ENCODE assay signal across 10 cellular contexts in genomic region chr6:35392773-35393672, GRCh38. TPM values are rescaled to one million over a fixed set of nuclear protein-coding genes. Genes with fewer than 3 reads are reported as not detected.
DNase-seq lines count a peak whose midpoint lies in the region; ATAC-seq and TF ChIP-seq lines count a peak whose summit lies in the region.
"Had no signal": no experiment of that assay in that cellular context is flagged by ENCODE, and none has a peak within 500 bp of the region (broad histone marks: within the 10 kb centered on the region; RNA-seq: fewer than 3 reads in every experiment).

No MANE protein-coding gene starts in this region.

- H3K4me1 ChIP-seq in ACC112 (ENCODE audit: control insufficient read depth, insufficient read depth, low read length, unreplicated experiment) (peaks cover 48% of the 10 kb centered on the region), GM23248 (ENCODE audit: insufficient read depth) (peaks cover 52% of the 10 kb centered on the region), mesenchymal stem cell (ENCODE audit: control insufficient read depth, insufficient read depth, low read depth, low read length) (peaks cover 13% of the 10 kb centered on the region)

- no peaks in the 10 kb centered on the region for H3K9me2 ChIP-seq in GM23248 (ENCODE audit: insufficient read depth)

- peaks cover 46% of the 10 kb centered on the region for H3K4me1 Mint-ChIP-seq in activated naive CD8-positive, alpha-beta T cell treated with anti-CD3 and anti-CD28 coated beads, Interleukin-2, amount 50 U/mL, for 24 hours

- no peak overlapping the region for H2AK5ac ChIP-seq in mesenchymal stem cell (ENCODE audit: low read length, severe bottlenecking)

- ATAC-seq in activated naive CD8-positive, alpha-beta T cell treated with anti-CD3 and anti-CD28 coated beads, Interleukin-2, amount 50 U/mL, for 24 hours: no peak

- no peaks in the 10 kb centered on the region for H3K27me3 Mint-ChIP-seq in activated naive CD8-positive, alpha-beta T cell treated with anti-CD3 and anti-CD28 coated beads, Interleukin-2, amount 50 U/mL, for 24 hours

- no peak overlapping the region for H2BK12ac ChIP-seq in mesenchymal stem cell (ENCODE audit: low read length in 2 of 2)

- peaks cover 33% of the 10 kb centered on the region for H3K79me1 ChIP-seq in mesenchymal stem cell (replicated peaks; ENCODE audit: low read length, poor library complexity, severe bottlenecking)

- no peak overlapping the region for H3K4me3 Mint-ChIP-seq in activated naive CD8-positive, alpha-beta T cell treated with anti-CD3 and anti-CD28 coated beads, Interleukin-2, amount 50 U/mL, for 24 hours

- H2BK15ac ChIP-seq in mesenchymal stem cell (ENCODE audit: low read depth, poor library complexity, severe bottlenecking): no peak overlapping the region

- no peaks in the 10 kb centered on the region for H3K36me3 ChIP-seq in ACC112 (ENCODE audit: insufficient read depth, low read length)
- no peaks in the 10 kb centered on the region for H3K36me3 ChIP-seq in GM23248 (ENCODE audit: low read depth)
- H3K36me3 ChIP-seq in mesenchymal stem cell (ENCODE audit: control insufficient read depth in 1 of 2, insufficient read depth in 2 of 2, low read depth in 1 of 2, low read length in 2 of 2): peaks cover 3 to 9% of the 10 kb centered on the region in 2 experiments

- H4K8ac ChIP-seq in mesenchymal stem cell (ENCODE audit: low read length): no peak overlapping the region

- in situ Hi-C loops in GM23248 (cut with MboI): no loop called here
- in situ Hi-C loops in GM13977 (cut with MboI; ENCODE audit: low pct_unique_long_range_greater_than_20kb, low sequenced_read_pairs, unreplicated experiment): no loop called here

- WGBS in GM23248 (ENCODE audit: low coverage in 1 of 2, low lambda C conversion rate in 2 of 2, missing lambda C conversion rate in 2 of 2), 2 experiments: 95 to 97% methylated on average over 4 to 6 of the region's 6 CpGs
- 92% methylated on average over 5 of the region's 6 CpGs for WGBS in mesenchymal stem cell

- no peaks in the 10 kb centered on the region for H4K20me1 ChIP-seq in GM23248 (ENCODE audit: insufficient read depth)

- no peak overlapping the region for H3K18ac ChIP-seq in mesenchymal stem cell (ENCODE audit: low read depth in 1 of 2, low read length in 2 of 2)

- H3K27me3 ChIP-seq in ACC112 (ENCODE audit: insufficient read depth, low read length): no peaks in the 10 kb centered on the region
- no peaks in the 10 kb centered on the region for H3K27me3 ChIP-seq in GM23248 (replicated peaks; ENCODE audit: insufficient read depth)
- no peaks in the 10 kb centered on the region for H3K27me3 ChIP-seq in mesenchymal stem cell (ENCODE audit: control insufficient read depth in 1 of 2, insufficient read depth in 1 of 2, low read length in 2 of 2)

- no peak overlapping the region for H3K14ac ChIP-seq in mesenchymal stem cell (ENCODE audit: low read length in 2 of 2)

- H3K4me2 ChIP-seq in GM23248 (ENCODE audit: unreplicated experiment) (no peak overlapping the region), mesenchymal stem cell (ENCODE audit: low read length, poor library complexity, severe bottlenecking) (no peak overlapping the region)

- no peak overlapping the region for H3K4ac ChIP-seq in mesenchymal stem cell (ENCODE audit: low read depth in 1 of 2, low read length in 2 of 2)

- H3K9me3 Mint-ChIP-seq in activated naive CD8-positive, alpha-beta T cell treated with anti-CD3 and anti-CD28 coated beads, Interleukin-2, amount 50 U/mL, for 24 hours: no peaks in the 10 kb centered on the region

- TF ChIP-seq CTCF in GM13977 (IDR thresholded peaks at IDR 0.05; ENCODE audit: extremely low read depth, insufficient read depth, missing control alignments): no peak

- H3K23ac ChIP-seq in mesenchymal stem cell (ENCODE audit: low read length in 2 of 2): peak overlapping the region in 1 of 2 experiments; percentile 48

- H2BK120ac ChIP-seq in mesenchymal stem cell (ENCODE audit: low read depth, low read length): no peak overlapping the region

- H3F3A ChIP-seq in GM23248 (ENCODE audit: insufficient read depth): peaks cover 37% of the 10 kb centered on the region

- H4K91ac ChIP-seq in mesenchymal stem cell (ENCODE audit: low read length): no peak overlapping the region

- no peak overlapping the region for H2BK5ac ChIP-seq in mesenchymal stem cell (ENCODE audit: low read depth, low read length, poor library complexity, severe bottlenecking)

- H3K27ac Mint-ChIP-seq in activated naive CD8-positive, alpha-beta T cell treated with anti-CD3 and anti-CD28 coated beads, Interleukin-2, amount 50 U/mL, for 24 hours: peak overlapping the region; percentile 85

- H3K9me3 ChIP-seq in GM23248 (ENCODE audit: low read depth) (no peaks in the 10 kb centered on the region), mesenchymal stem cell (ENCODE audit: control insufficient read depth, low read length) (no peaks in the 10 kb centered on the region)

- H3K9ac ChIP-seq in GM23248: no peak overlapping the region
- peak overlapping the region; percentile 4 for H3K9ac ChIP-seq in mesenchymal stem cell (ENCODE audit: low read length)

- H3K36me3 Mint-ChIP-seq in activated naive CD8-positive, alpha-beta T cell treated with anti-CD3 and anti-CD28 coated beads, Interleukin-2, amount 50 U/mL, for 24 hours (ENCODE audit: low read depth): peaks cover 5% of the 10 kb centered on the region

- H3K27ac ChIP-seq in ACC112 (ENCODE audit: low read depth, low read length): peak overlapping the region; percentile 97
- H3K27ac ChIP-seq in GM23248: peak overlapping the region; percentile 89
- H3K27ac ChIP-seq in mesenchymal stem cell (ENCODE audit: low read length, poor library complexity, severe bottlenecking): no peak overlapping the region

- H3K4me3 ChIP-seq in ACC112 (ENCODE audit: low read depth, low read length): no peak overlapping the region
- no peak overlapping the region for H3K4me3 ChIP-seq in GM23248
- no peak overlapping the region for H3K4me3 ChIP-seq in mesenchymal stem cell (ENCODE audit: insufficient read depth in 1 of 2, low read depth in 1 of 2, low read length in 2 of 2)

- H3K79me2 ChIP-seq in ACC112 (ENCODE audit: control insufficient read depth, insufficient read depth, low read length, unreplicated experiment) (peaks cover 9% of the 10 kb centered on the region), GM23248 (ENCODE audit: insufficient read depth) (peaks cover 79% of the 10 kb centered on the region)

- peak; percentile 21 for DNase-seq in GM23248
- no peak for DNase-seq in activated naive CD8-positive, alpha-beta T cell treated with anti-CD3 and anti-CD28 coated beads, Interleukin-2, amount 50 U/mL, for 24 hours
- no peak for DNase-seq in mesenchymal stem cell
- DNase-seq in NOMO-1 (lab: John Stamatoyannopoulos, UW; ENCODE audit: unreplicated experiment in 2 of 2): no peak
- no peak for DNase-seq in NK-92 treated with Interleukin-12 subunit alpha and Interleukin-12 subunit beta, amount 100 ng/mL, for 24 hours (lab: John Stamatoyannopoulos, UW)
- no peak for DNase-seq in hepatic stellate cell (ENCODE audit: low spot score)
- no peak for DNase-seq in GM13977 (ENCODE audit: low spot score)
- DNase-seq: activated CD8-positive, alpha-beta memory T cell treated with anti-CD3 and anti-CD28 coated beads, Interleukin-2, amount 50 U/mL, for 48 hours; NCI-H526 treated with DMSO at 0.1 percent for 48 hours had no signal

- H2AFZ ChIP-seq in ACC112 (ENCODE audit: low read length, unreplicated experiment): no peak overlapping the region
- no peak overlapping the region for H2AFZ ChIP-seq in GM23248
- no peak overlapping the region for H2AFZ ChIP-seq in mesenchymal stem cell (ENCODE audit: low read depth, low read length)

RNA-seq across cellular contexts. Expression of gene PPARD, which starts 50.7 kb away (rescaled TPM):
- 13.3 and 15.9 TPM in 2 replicates for total RNA-seq in GM23248 (2014; rRNA removed; shearing (Covaris generic))
- polyA plus RNA-seq in GM23248 (2016; fragmentation: Nextera tagmentation; extraction: Ambion mirVana): 21.7 and 22.3 TPM in 2 replicates
- 25.3 TPM for polyA plus RNA-seq in mesenchymal stem cell (2013, experiment 1 of 2)
- 24.6 TPM for polyA plus RNA-seq in mesenchymal stem cell (2013, experiment 2 of 2)

RNA-seq across cellular contexts. Expression of gene FANCE, which starts 59.1 kb away (rescaled TPM):
- total RNA-seq in GM23248 (2014; rRNA removed; shearing (Covaris generic)): 9.7 and 14.7 TPM in 2 replicates
- 3.7 and 4.3 TPM in 2 replicates for polyA plus RNA-seq in GM23248 (2016; fragmentation: Nextera tagmentation; extraction: Ambion mirVana)
- 2.3 TPM for polyA plus RNA-seq in mesenchymal stem cell (2013, experiment 1 of 2)
- 2.3 TPM for polyA plus RNA-seq in mesenchymal stem cell (2013, experiment 2 of 2)
